In the genomic region with DNA sequence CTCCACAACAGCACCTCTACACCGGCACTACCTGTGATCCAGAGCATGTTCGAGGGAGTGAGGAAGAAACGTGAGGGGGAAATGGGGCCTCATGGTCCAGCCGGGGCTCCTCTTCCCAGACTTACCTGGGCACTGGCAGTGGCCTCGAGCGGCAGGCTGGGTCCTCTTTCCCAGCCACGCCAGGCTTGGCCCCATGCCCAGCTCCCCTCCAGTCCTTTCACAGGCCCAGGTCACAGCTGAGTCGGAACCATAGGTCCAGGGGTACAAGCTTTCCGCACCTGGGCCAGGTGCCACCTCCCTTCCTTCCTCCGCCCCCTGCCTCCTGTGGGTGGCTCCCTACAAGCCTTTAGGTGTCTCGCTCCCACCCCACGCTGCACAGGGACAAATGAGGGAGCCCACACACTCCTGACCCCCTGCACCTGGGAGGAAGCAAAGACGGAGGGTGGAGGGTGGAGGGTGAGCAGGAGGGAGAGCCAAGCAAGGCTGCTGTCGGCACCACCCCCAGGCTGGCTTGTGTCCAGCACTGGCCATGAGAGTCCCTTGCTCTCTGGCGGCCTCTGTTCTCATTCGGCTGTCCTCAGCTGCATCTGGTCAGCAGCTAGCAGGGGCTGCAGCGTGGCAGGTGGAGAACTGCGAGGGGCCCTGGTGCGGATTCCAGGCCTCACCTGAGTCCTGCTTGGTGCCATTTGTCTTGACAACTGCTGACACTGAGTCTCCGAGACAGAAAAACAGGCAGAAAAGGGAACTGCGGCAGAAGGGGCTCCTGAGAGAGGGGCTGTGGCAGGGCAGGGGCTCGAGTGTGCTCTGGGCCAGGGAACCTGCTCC, we compare ENCODE assay signal across 15 cellular contexts. TPM values are rescaled to one million over a fixed set of nuclear protein-coding genes. Genes with fewer than 3 reads are reported as not detected.
DNase-seq lines count a peak whose midpoint lies in the region; ATAC-seq and TF ChIP-seq lines count a peak whose summit lies in the region.
"Had no signal": no experiment of that assay in that cellular context is flagged by ENCODE, and none has a peak within 500 bp of the region (broad histone marks: within the 10 kb centered on the region; RNA-seq: fewer than 3 reads in every experiment).

No MANE protein-coding gene starts in this region.

- no peak overlapping the region for H3K4me3 ChIP-seq in neuronal stem cell (ENCODE audit: low read length in 2 of 2)
- H3K4me3 ChIP-seq: BLaER1, mucosa of descending colon had no signal

- H3K27me3 ChIP-seq in neuronal stem cell (ENCODE audit: control insufficient read depth in 3 of 3, insufficient read depth in 3 of 3, low read depth in 1 of 3, low read length in 3 of 3) = peaks cover 0 to 7% (median 0%) of the 10 kb centered on the region in 3 experiments
- H3K27me3 ChIP-seq: BLaER1 had no signal

- peaks cover 0 to 3% of the 10 kb centered on the region in 2 donors for H3K9me3 ChIP-seq in neuronal stem cell (replicated peaks in 1 of 2; ENCODE audit: control insufficient read depth in 2 of 2, insufficient read depth in 1 of 2, low read depth in 1 of 2, low read length in 2 of 2)
- H3K9me3 ChIP-seq: BLaER1, mucosa of descending colon had no signal

- no peaks in the 10 kb centered on the region for H3K9me3 Mint-ChIP-seq in activated T-helper 17 cell treated with anti-CD3 and anti-CD28 coated beads, Interleukin-2, amount 50 U/mL, for 72 hours
- H3K9me3 Mint-ChIP-seq: activated T-cell treated with anti-CD3 and anti-CD28 coated beads, Interleukin-2, amount 50 U/mL, for 72 hours; HFFc6 had no signal

- peak overlapping the region; percentile 61 for H3K9ac ChIP-seq in neuronal stem cell (ENCODE audit: low read depth, low read length, poor library complexity)
- H3K9ac ChIP-seq: BLaER1 had no signal

- DNase-seq in DMS79 (lab: John Stamatoyannopoulos, UW) (peak; percentile 34), Right ventricle myocardium inferior (ENCODE audit: missing footprints) (no peak), neuronal stem cell (ENCODE audit: low spot score) (no peak), midbrain (lab: John Stamatoyannopoulos, UW) (no peak), NCI-H2107 treated with DMSO at 0.1 percent for 48 hours (lab: John Stamatoyannopoulos, UW; ENCODE audit: unreplicated experiment) (no peak), DMS153 treated with DMSO at 0.1 percent for 48 hours (lab: John Stamatoyannopoulos, UW; ENCODE audit: unreplicated experiment) (no peak)
- DNase-seq: activated T-cell treated with anti-CD3 and anti-CD28 coated beads, Interleukin-2, amount 50 U/mL, for 72 hours; HFFc6 had no signal

- no peaks in the 10 kb centered on the region for H3K36me3 ChIP-seq in neuronal stem cell (replicated peaks in 1 of 2; ENCODE audit: control insufficient read depth in 2 of 2, insufficient read depth in 2 of 2, low read length in 2 of 2)
- H3K36me3 ChIP-seq: BLaER1 had no signal

- H3K4me1 ChIP-seq in neuronal stem cell (ENCODE audit: control insufficient read depth in 2 of 2, insufficient read depth in 1 of 2, low read depth in 1 of 2, low read length in 2 of 2) = peaks cover 0 to 17% of the 10 kb centered on the region in 2 donors

- intact Hi-C loops in Right ventricle myocardium inferior (cut with DNase I) = no loop called here

- H3K23ac ChIP-seq in neuronal stem cell (ENCODE audit: low read depth, low read length, poor library complexity) = peak overlapping the region; percentile 49

- peak overlapping the region; percentile 89 for H2BK120ac ChIP-seq in neuronal stem cell (ENCODE audit: low read depth, low read length)

- H3K27ac Mint-ChIP-seq in activated T-helper 17 cell treated with anti-CD3 and anti-CD28 coated beads, Interleukin-2, amount 50 U/mL, for 72 hours = no peak overlapping the region
- H3K27ac Mint-ChIP-seq: activated T-cell treated with anti-CD3 and anti-CD28 coated beads, Interleukin-2, amount 50 U/mL, for 72 hours; HFFc6 had no signal

- ATAC-seq in Right ventricle myocardium inferior = peak; percentile 52
- no peak for ATAC-seq in activated T-helper 17 cell treated with anti-CD3 and anti-CD28 coated beads, Interleukin-2, amount 50 U/mL, for 72 hours (replicated peaks)
- ATAC-seq: activated T-cell treated with anti-CD3 and anti-CD28 coated beads, Interleukin-2, amount 50 U/mL, for 72 hours; mucosa of descending colon had no signal

- H2AK5ac ChIP-seq in neuronal stem cell (ENCODE audit: low read depth, low read length) = peak overlapping the region; percentile 76

- peak overlapping the region; percentile 80 for H2BK12ac ChIP-seq in neuronal stem cell (ENCODE audit: low read length)

- no peak overlapping the region for H3K4me3 Mint-ChIP-seq in activated T-helper 17 cell treated with anti-CD3 and anti-CD28 coated beads, Interleukin-2, amount 50 U/mL, for 72 hours
- H3K4me3 Mint-ChIP-seq: activated T-cell treated with anti-CD3 and anti-CD28 coated beads, Interleukin-2, amount 50 U/mL, for 72 hours; HFFc6 had no signal

- peak overlapping the region; percentile 96 for H4K8ac ChIP-seq in neuronal stem cell (ENCODE audit: low read depth, low read length)

- no peaks in the 10 kb centered on the region for H3K36me3 Mint-ChIP-seq in activated T-helper 17 cell treated with anti-CD3 and anti-CD28 coated beads, Interleukin-2, amount 50 U/mL, for 72 hours (ENCODE audit: low read depth)

- TF ChIP-seq EP300 in Ishikawa (IDR thresholded peaks at IDR 0.05; ENCODE audit: borderline replicate concordance) = no peak

- no peaks in the 10 kb centered on the region for H3K79me1 ChIP-seq in neuronal stem cell (ENCODE audit: low read depth, low read length)

- H4K91ac ChIP-seq in neuronal stem cell (ENCODE audit: low read depth, low read length, poor library complexity) = no peak overlapping the region

- no peak overlapping the region for H3K4me2 ChIP-seq in neuronal stem cell (ENCODE audit: insufficient read depth, low read length, poor library complexity, severe bottlenecking)
- H3K4me2 ChIP-seq: BLaER1 had no signal

- H2AFZ ChIP-seq in neuronal stem cell (ENCODE audit: low read length) = peak overlapping the region; percentile 70

- no peak for TF ChIP-seq RAD21 in Ishikawa (IDR thresholded peaks at IDR 0.05; ENCODE audit: low read depth)

- no peak overlapping the region for H3K4ac ChIP-seq in neuronal stem cell (ENCODE audit: low read length)

- no peak overlapping the region for H3K27ac ChIP-seq in neuronal stem cell (replicated peaks; ENCODE audit: low read length)
- H3K27ac ChIP-seq: BLaER1 had no signal

- peaks cover 3% of the 10 kb centered on the region for H3K27me3 Mint-ChIP-seq in activated T-helper 17 cell treated with anti-CD3 and anti-CD28 coated beads, Interleukin-2, amount 50 U/mL, for 72 hours

- peak overlapping the region; percentile 63 for H3K14ac ChIP-seq in neuronal stem cell (ENCODE audit: low read length)

- no peak overlapping the region for H2BK5ac ChIP-seq in neuronal stem cell (ENCODE audit: low read length)

- peak overlapping the region; percentile 88 for H2BK15ac ChIP-seq in neuronal stem cell (ENCODE audit: low read length)

- no CpG with 5 or more reads among the region's 22 CpGs for WGBS in neuronal stem cell (ENCODE audit: extremely low coverage in 2 of 2, insufficient read length in 2 of 2, insufficient replicate concordance in 1 of 2), 2 donors

- no peaks in the 10 kb centered on the region for H3K4me1 Mint-ChIP-seq in activated T-helper 17 cell treated with anti-CD3 and anti-CD28 coated beads, Interleukin-2, amount 50 U/mL, for 72 hours

- H3K18ac ChIP-seq in neuronal stem cell (ENCODE audit: low read length) = peak overlapping the region; percentile 68

TF ChIP-seq in Ishikawa, 13 proteins besides CTCF, POLR2A, EP300 and RAD21:
- 0 out of 2 replicates have a peak, but pooled peaks have one; percentile 3 for TF ChIP-seq NFIC (IDR thresholded peaks at IDR 0.05)
- TF ChIP-seq FOXM1 (IDR thresholded peaks at IDR 0.05; ENCODE audit: borderline replicate concordance, low read depth) = no peak

RNA-seq across cellular contexts. Expression of a gene that starts 26.8 kb away (rescaled TPM):
- 6.9 TPM for total RNA-seq in Right ventricle myocardium inferior
- polyA plus RNA-seq in neuronal stem cell (2013, experiment 1 of 2) = 3.6 TPM
- 3.7 TPM for polyA plus RNA-seq in neuronal stem cell (2013, experiment 2 of 2)
- 1 to 10 TPM in 1 of 2 donors, under 1 TPM in 1; 0.09 to 1.3 TPM for total RNA-seq in activated T-helper 17 cell treated with anti-CD3 and anti-CD28 coated beads, Interleukin-2, amount 50 U/mL, for 72 hours
- total RNA-seq: bronchial epithelial cell, G401, HFFc6, SK-MEL-5 had no signal

RNA-seq across cellular contexts. Expression of a gene that starts 48.7 kb away (rescaled TPM):
- not detected for total RNA-seq in Right ventricle myocardium inferior
- polyA plus RNA-seq in neuronal stem cell (2013, experiment 1 of 2) = not detected
- 0.04 TPM for polyA plus RNA-seq in neuronal stem cell (2013, experiment 2 of 2)
- total RNA-seq in activated T-helper 17 cell treated with anti-CD3 and anti-CD28 coated beads, Interleukin-2, amount 50 U/mL, for 72 hours = 1 to 10 TPM in 1 of 2 donors, under 1 TPM in 1; 0.93 to 6.9 TPM
- total RNA-seq: bronchial epithelial cell, mucosa of descending colon, SK-MEL-5 had no signal

RNA-seq across cellular contexts. Expression of a gene that starts 54.9 kb away (rescaled TPM):
- 6.1 TPM for total RNA-seq in Right ventricle myocardium inferior
- 0.03 TPM for polyA plus RNA-seq in neuronal stem cell (2013, experiment 1 of 2)
- polyA plus RNA-seq in neuronal stem cell (2013, experiment 2 of 2) = 0.03 TPM
- 10 to 100 TPM in 1 of 2 donors, 1 to 10 TPM in 1; 2.7 to 28.2 TPM for total RNA-seq in activated T-helper 17 cell treated with anti-CD3 and anti-CD28 coated beads, Interleukin-2, amount 50 U/mL, for 72 hours
- total RNA-seq: G401, SK-MEL-5 had no signal

RNA-seq across cellular contexts. Expression of a gene that starts 55.7 kb away (rescaled TPM):
- 1.3 TPM for total RNA-seq in Right ventricle myocardium inferior
- polyA plus RNA-seq in neuronal stem cell (2013, experiment 1 of 2) = 0.59 TPM
- polyA plus RNA-seq in neuronal stem cell (2013, experiment 2 of 2) = 0.58 TPM
- total RNA-seq in activated T-helper 17 cell treated with anti-CD3 and anti-CD28 coated beads, Interleukin-2, amount 50 U/mL, for 72 hours = 100 to 1,000 TPM in 1 of 2 donors, 10 to 100 TPM in 1; 82.0 to 379 TPM
